8 cellular contexts compared by ENCODE assay signal in the genomic region with DNA sequence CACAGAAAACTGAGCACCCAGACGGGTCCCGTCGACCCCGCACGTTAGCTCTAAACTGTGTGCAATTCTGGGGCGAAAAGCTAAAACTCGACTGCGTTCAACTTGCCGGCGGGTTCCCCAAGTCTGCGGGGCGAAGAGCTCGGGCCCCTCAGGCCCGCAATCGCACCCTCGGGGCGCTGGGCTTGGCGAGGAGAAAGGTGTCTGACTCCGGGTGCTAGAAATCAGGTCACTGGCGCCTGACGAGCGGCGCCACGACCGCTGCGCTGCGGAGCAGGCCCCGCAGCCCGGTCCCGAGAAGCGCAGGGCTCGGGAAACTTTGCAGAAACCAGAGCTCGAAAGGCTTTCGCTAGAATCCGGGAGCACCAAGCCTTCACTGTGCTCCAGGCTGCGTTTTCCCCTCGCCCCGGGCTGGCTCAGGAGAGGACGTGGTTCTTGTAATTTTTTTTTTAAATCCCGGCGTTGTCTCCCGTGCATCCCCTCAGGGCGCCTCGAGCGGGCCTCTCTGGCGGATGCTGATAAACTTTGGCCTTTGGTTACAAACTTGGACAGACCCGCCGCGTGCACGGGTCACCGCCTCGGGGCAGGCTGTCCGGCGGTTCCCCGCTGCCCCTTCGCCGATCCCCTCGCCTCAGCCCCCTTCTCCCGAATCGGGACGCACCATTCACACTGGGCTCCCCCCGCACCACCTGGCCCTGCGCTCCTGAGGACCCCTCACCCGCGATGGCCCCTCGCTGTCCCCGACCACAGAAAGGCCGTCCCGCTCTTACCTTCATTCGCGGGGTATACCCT. TPM values are rescaled to one million over a fixed set of nuclear protein-coding genes. Genes with fewer than 3 reads are reported as not detected.
DNase-seq lines count a peak whose midpoint lies in the region; FAIRE-seq and TF ChIP-seq lines count a peak whose summit lies in the region.

No MANE protein-coding gene starts in this region.

- peaks cover 41% of the 10 kb centered on the region for H3K4me1 Mint-ChIP-seq in neural progenitor cell

- peak overlapping the region; percentile 76 for H3K9ac ChIP-seq in neural progenitor cell

- TF ChIP-seq CTCF in GM12875 (IDR thresholded peaks at IDR 0.05; ENCODE audit: borderline replicate concordance, insufficient read depth, low read depth, low read length) (no peak), neural progenitor cell (IDR thresholded peaks at IDR 0.05) (no peak)

- peaks cover 7% of the 10 kb centered on the region for H3K36me3 ChIP-seq in neural progenitor cell

- peak overlapping the region; percentile 72 for H3K27ac Mint-ChIP-seq in neural progenitor cell

- peak overlapping the region; percentile 96 for H3K4me2 ChIP-seq in neural progenitor cell

- H3K79me2 ChIP-seq in neural progenitor cell (ENCODE audit: low read depth), result peaks cover 93% of the 10 kb centered on the region

- DNase-seq in H54 (ENCODE audit: insufficient read length, low spot score) (peak; percentile 30), NCI-H1105 treated with DMSO at 0.1 percent for 48 hours (lab: John Stamatoyannopoulos, UW) (peak; percentile 24), frontal cortex (ENCODE audit: low spot score in 2 of 2) (peak; percentile 19 to 22), neural progenitor cell (ENCODE audit: low spot score) (peak; percentile 46), SW 1271 (lab: John Stamatoyannopoulos, UW) (no peak), NCI-H1930 (lab: John Stamatoyannopoulos, UW) (no peak)
- peak; percentile 8 for DNase-seq in activated T-helper 9 cell treated with anti-CD3 and anti-CD28 coated beads, Interleukin-2, amount 50 U/mL, for 16 hours (ENCODE audit: low read depth)

- H3K9me3 Mint-ChIP-seq in neural progenitor cell, result no peaks in the 10 kb centered on the region

- H3K27ac ChIP-seq in neural progenitor cell, result peak overlapping the region; percentile 65

- H2AFZ ChIP-seq in neural progenitor cell (replicated peaks), result no peak overlapping the region

- H3K9me3 ChIP-seq in neural progenitor cell (ENCODE audit: low read depth), result no peaks in the 10 kb centered on the region

- no peaks in the 10 kb centered on the region for H3K27me3 ChIP-seq in neural progenitor cell

- H3K36me3 Mint-ChIP-seq in neural progenitor cell, result peaks cover 11% of the 10 kb centered on the region

- no peak for TF ChIP-seq POLR2A in H54 (IDR thresholded peaks at IDR 0.05; ENCODE audit: low read depth, low read length)

- peaks cover 39% of the 10 kb centered on the region for H3F3A ChIP-seq in neural progenitor cell (ENCODE audit: low read depth)

- peaks cover 50% of the 10 kb centered on the region for H4K20me1 ChIP-seq in neural progenitor cell (ENCODE audit: low read depth)

- FAIRE-seq in H54 (lab: Jason Lieb, UNC) (no peak), frontal cortex (lab: Jason Lieb, UNC) (no peak)

- H3K4me1 ChIP-seq in neural progenitor cell, result peaks cover 47% of the 10 kb centered on the region

- peaks cover 3% of the 10 kb centered on the region for H3K27me3 Mint-ChIP-seq in neural progenitor cell (ENCODE audit: insufficient read depth, low read depth)

- H3K4me3 ChIP-seq in GM12875 (ENCODE audit: low read depth, low read length) (peak overlapping the region; percentile 26), neural progenitor cell (peak overlapping the region; percentile 97)

- peak overlapping the region; percentile 96 for H3K4me3 Mint-ChIP-seq in neural progenitor cell

RNA-seq across cellular contexts. Expression of gene EPHA4, which starts 0.5 kb away (rescaled TPM):
- total RNA-seq in frontal cortex, result 158 TPM
- total RNA-seq in neural progenitor cell (ENCODE audit: low replicate concordance), result 300 and 323 TPM in 2 replicates

Comparison
In these comparisons a context has a peak if more than half of its experiments do, and no peak if none do; other contexts are left out.
1. DNase-seq: peak in H54 (single experiment), NCI-H1105 treated with DMSO at 0.1 percent for 48 hours (single experiment), activated T-helper 9 cell treated with anti-CD3 and anti-CD28 coated beads, Interleukin-2, amount 50 U/mL, for 16 hours (single experiment), frontal cortex (2 of 2) and neural progenitor cell (single experiment); none in SW 1271 (0 of 2) and NCI-H1930 (0 of 2).